ENCODE assay signal across 25 cellular contexts in genomic region chr12:68477906-68478305, GRCh38.
"Had no signal": no experiment of that assay in that cellular context is flagged by ENCODE, and none has a peak within 500 bp of the region (broad histone marks: within the 10 kb centered on the region; RNA-seq: fewer than 3 reads in every experiment).

No MANE protein-coding gene starts in this region.

- H3K9me3 ChIP-seq: esophagus muscularis mucosa, gastrocnemius medialis, lower lobe of right lung, ovary, psoas muscle, sigmoid colon, stomach, testis, tibial nerve, upper lobe of left lung had no signal

- H3K36me3 ChIP-seq: esophagus muscularis mucosa, gastrocnemius medialis, lower lobe of right lung, ovary, sigmoid colon, stomach, tibial nerve, upper lobe of left lung had no signal

- H3K36me3 Mint-ChIP-seq: naive B cell had no signal

- H3K27me3 ChIP-seq: esophagus muscularis mucosa, gastrocnemius medialis, ovary, sigmoid colon, stomach, testis, tibial nerve, upper lobe of left lung had no signal

- ATAC-seq: gastrocnemius medialis; left ventricle myocardium superior; lower lobe of right lung; psoas muscle; right cardiac atrium; stimulated activated effector memory CD8-positive, alpha-beta T cell treated with anti-CD3 and anti-CD28 coated beads, Interleukin-12 subunit alpha, Interleukin-12 subunit beta, amount 100 ng/mL, for 72 hours had no signal

- H3K4me3 Mint-ChIP-seq: naive B cell; nephron progenitor cell; stimulated activated effector memory CD8-positive, alpha-beta T cell treated with anti-CD3 and anti-CD28 coated beads, Interleukin-12 subunit alpha, Interleukin-12 subunit beta, amount 100 ng/mL, for 72 hours had no signal

- H3K4me3 ChIP-seq: coronary artery, esophagus muscularis mucosa, gastrocnemius medialis, lower lobe of right lung, ovary, psoas muscle, sigmoid colon, stomach, testis, tibial nerve, upper lobe of left lung had no signal

- H3K27ac Mint-ChIP-seq: nephron progenitor cell; stimulated activated effector memory CD8-positive, alpha-beta T cell treated with anti-CD3 and anti-CD28 coated beads, Interleukin-12 subunit alpha, Interleukin-12 subunit beta, amount 100 ng/mL, for 72 hours had no signal

- H3K4me1 Mint-ChIP-seq: nephron progenitor cell had no signal

- H3K27me3 Mint-ChIP-seq: naive B cell had no signal

- H3K9me3 Mint-ChIP-seq: nephron progenitor cell; stimulated activated effector memory CD8-positive, alpha-beta T cell treated with anti-CD3 and anti-CD28 coated beads, Interleukin-12 subunit alpha, Interleukin-12 subunit beta, amount 100 ng/mL, for 72 hours had no signal

- H3K27ac ChIP-seq: gastrocnemius medialis, lower lobe of right lung, ovary, psoas muscle, stomach, testis, upper lobe of left lung had no signal

- H3K4me1 ChIP-seq: gastrocnemius medialis, lower lobe of right lung, psoas muscle, testis, upper lobe of left lung had no signal

- DNase-seq: dermis blood vessel endothelial cell; effector memory CD4-positive, alpha-beta T cell; gastrocnemius medialis; head of caudate nucleus; left ventricle myocardium superior; lower lobe of right lung; naive B cell; nephron progenitor cell; nucleus accumbens; ovary; posterior cingulate gyrus; psoas muscle; right cardiac atrium; sigmoid colon; stimulated activated CD4-positive, alpha-beta T cell treated with anti-CD3 and anti-CD28 coated beads, Interleukin-2, amount 100 ng/mL, for 24 hours; stimulated activated CD4-positive, alpha-beta T cell treated with anti-CD3 and anti-CD28 coated beads, Interleukin-4, amount 100 ng/mL, for 24 hours; stimulated activated naive CD4-positive, alpha-beta T cell treated with Interleukin-2 at 50 U/mL for 16 hours; stomach; substantia nigra; testis; upper lobe of left lung had no signal
